ENCODE assay signal across 8 cellular contexts in the genomic region with DNA sequence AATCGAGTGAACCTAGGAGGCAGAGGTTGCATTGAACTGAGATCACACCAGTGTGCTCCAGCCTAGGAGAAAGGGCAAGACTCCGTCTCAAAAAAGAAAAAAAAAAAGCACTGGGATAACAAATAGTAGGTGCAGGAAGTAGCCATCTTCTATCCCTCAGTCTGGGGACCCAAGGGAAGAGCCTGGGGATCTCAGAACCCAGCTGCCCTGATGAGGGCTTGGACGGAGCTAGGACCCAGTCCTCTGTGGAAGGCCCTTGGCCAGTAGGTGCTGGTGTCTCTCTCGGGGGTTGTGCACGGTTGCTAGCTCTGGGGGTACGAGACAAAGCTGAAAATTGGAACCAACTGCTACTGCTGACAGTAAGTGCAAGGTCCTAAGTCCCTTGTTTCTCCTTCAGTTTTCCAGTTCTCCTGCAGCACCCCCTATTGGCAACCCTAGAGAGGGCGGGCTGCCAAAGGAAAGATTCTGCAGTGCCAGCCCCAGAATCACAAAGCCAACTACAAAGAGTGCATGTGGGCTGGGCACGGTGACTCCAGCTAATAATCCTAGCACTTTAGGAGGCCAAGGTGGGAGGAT. TPM values are rescaled to one million over a fixed set of nuclear protein-coding genes. Genes with fewer than 3 reads are reported as not detected.
A peak's percentile ranks its signal among the peaks of the same experiment; 100 is the strongest.
DNase-seq lines count a peak whose midpoint lies in the region; ATAC-seq and TF ChIP-seq lines count a peak whose summit lies in the region.

No MANE protein-coding gene starts in this region.

- H3K4me1 ChIP-seq in SJSA1 (replicated peaks): no peaks in the 10 kb centered on the region

- H3K27ac Mint-ChIP-seq in CD4-positive, alpha-beta T cell: no peak overlapping the region

- intact Hi-C loops in CD4-positive, alpha-beta T cell (cut with DNase I, micrococcal nuclease): loop anchor here in 1 of 2 experiments (5.0 kb wide), 1 partner anchor 275 kb away; no protein-coding TSS in a partner anchor

- H3K4me1 Mint-ChIP-seq in CD4-positive, alpha-beta T cell (ENCODE audit: low read depth): no peaks in the 10 kb centered on the region

- POLR2A ChIA-PET in CD4-positive, alpha-beta T cell (lab: Charles Lee): no interaction called here

- CTCF ChIA-PET in CD4-positive, alpha-beta T cell (lab: Charles Lee): interaction anchor here (0.7 kb wide), 1 partner anchor 10 kb away, joined by 4 read pairs; no protein-coding TSS in a partner anchor

- H3K27ac ChIP-seq in CD4-positive, alpha-beta T cell (ENCODE audit: low read depth, low read length): no peak overlapping the region
- no peak overlapping the region for H3K27ac ChIP-seq in SJSA1

- no peaks in the 10 kb centered on the region for H3K9me3 ChIP-seq in CD4-positive, alpha-beta T cell (ENCODE audit: control insufficient read depth, low read length)
- H3K9me3 ChIP-seq in SJSA1 (replicated peaks): no peaks in the 10 kb centered on the region

- no peaks in the 10 kb centered on the region for H3K27me3 Mint-ChIP-seq in CD4-positive, alpha-beta T cell

- H3K4me3 ChIP-seq in SJSA1 (no peak overlapping the region), cardiac fibroblast (replicated peaks in 1 of 2; ENCODE audit: low read depth in 2 of 2, low read length in 2 of 2) (no peak overlapping the region)

- no peak overlapping the region for H3K4me3 Mint-ChIP-seq in CD4-positive, alpha-beta T cell

- DNase-seq in CD4-positive, alpha-beta T cell: peak in 2 of 10 experiments; percentile 2 to 3
- DNase-seq in HK-2 (ENCODE audit: unreplicated experiment) (peak; percentile 60), SJSA1 (ENCODE audit: low read depth in 1 of 2, low spot score in 2 of 2) (peak; percentile 65 to 67), cardiac fibroblast (ENCODE audit: low read depth in 2 of 2) (peak; percentile 70 to 73), kidney tubule cell (ENCODE audit: low spot score) (peak; percentile 53)
- DNase-seq in stimulated activated CD8-positive, alpha-beta memory T cell treated with anti-CD3 and anti-CD28 coated beads, Interleukin-4, amount 100 ng/mL, for 48 hours: peak; percentile 71

- peaks cover 30% of the 10 kb centered on the region for H3K36me3 Mint-ChIP-seq in CD4-positive, alpha-beta T cell (ENCODE audit: low read depth)

- peak; percentile 33 for TF ChIP-seq CTCF in CD4-positive, alpha-beta T cell (IDR thresholded peaks at IDR 0.05)
- peak; percentile 83 for TF ChIP-seq CTCF in cardiac fibroblast (IDR thresholded peaks at IDR 0.05; ENCODE audit: low read depth, low read length)

- ATAC-seq in CD4-positive, alpha-beta T cell (ENCODE audit: poor library complexity): no peak
- no peak for ATAC-seq in HG02678 (IDR thresholded peaks at IDR 0.05; ENCODE audit: unreplicated experiment)
- ATAC-seq in HG03571 (IDR thresholded peaks at IDR 0.05; ENCODE audit: unreplicated experiment): no peak

- H3K9me3 Mint-ChIP-seq in CD4-positive, alpha-beta T cell: no peaks in the 10 kb centered on the region

- peaks cover 23% of the 10 kb centered on the region for H3K36me3 ChIP-seq in SJSA1

- H3K27me3 ChIP-seq in CD4-positive, alpha-beta T cell (ENCODE audit: control insufficient read depth, insufficient read depth, low read length): no peaks in the 10 kb centered on the region
- no peaks in the 10 kb centered on the region for H3K27me3 ChIP-seq in SJSA1 (replicated peaks)

RNA-seq across cellular contexts. Expression of gene KIF1B, which starts 57.6 kb away (rescaled TPM):
- 1 to 10 TPM; 7.9 to 9.7 TPM for total RNA-seq in CD4-positive, alpha-beta T cell
- 26.8 and 33.3 TPM in 2 replicates for total RNA-seq in SJSA1 (2014; rRNA removed; shearing (Covaris generic))
